Comparison of ENCODE assay signal across 13 cellular contexts in genomic region chr1:119552653-119553052, GRCh38. TPM values are rescaled to one million over a fixed set of nuclear protein-coding genes. Genes with fewer than 3 reads are reported as not detected.
"Had no signal": no experiment of that assay in that cellular context is flagged by ENCODE, and none has a peak within 500 bp of the region (broad histone marks: within the 10 kb centered on the region; RNA-seq: fewer than 3 reads in every experiment).

No MANE protein-coding gene starts in this region.

RNA-seq across cellular contexts. Expression of gene HSD3B1, which starts 45.6 kb away (rescaled TPM):
- total RNA-seq: activated CD4-positive, alpha-beta memory T cell treated with anti-CD3 and anti-CD28 coated beads, Interleukin-2, amount 10 ng/mL, durations not matched to agents 7 days and 5 days; activated CD4-positive, alpha-beta T cell treated with anti-CD3 and anti-CD28 coated beads, Interleukin-2, amount 10 ng/mL, durations not matched to agents 7 days and 5 days; activated naive CD4-positive, alpha-beta T cell treated with anti-CD3 and anti-CD28 coated beads, Interleukin-2, amount 50 U/mL, for 72 hours; activated naive CD8-positive, alpha-beta T cell treated with anti-CD3 and anti-CD28 coated beads, Interleukin-2, amount 10 ng/mL, durations not matched to agents 7 days and 5 days; activated T-cell treated with anti-CD3 and anti-CD28 coated beads, Interleukin-2, amount 50 U/mL, for 72 hours; ascending aorta; dorsolateral prefrontal cortex; endodermal cell; esophagus muscularis mucosa; foreskin keratinocyte; gastrocnemius medialis; T-helper 1 cell treated with Interleukin-12 subunit alpha and Interleukin-12 subunit beta and Interleukin-4 antibody, amounts not matched to agents 30 ng/mL and 1 ng/mL, for 36 hours; WTC11 had no signal
